Comparison of ENCODE assay signal across 21 cellular contexts in the genomic region with DNA sequence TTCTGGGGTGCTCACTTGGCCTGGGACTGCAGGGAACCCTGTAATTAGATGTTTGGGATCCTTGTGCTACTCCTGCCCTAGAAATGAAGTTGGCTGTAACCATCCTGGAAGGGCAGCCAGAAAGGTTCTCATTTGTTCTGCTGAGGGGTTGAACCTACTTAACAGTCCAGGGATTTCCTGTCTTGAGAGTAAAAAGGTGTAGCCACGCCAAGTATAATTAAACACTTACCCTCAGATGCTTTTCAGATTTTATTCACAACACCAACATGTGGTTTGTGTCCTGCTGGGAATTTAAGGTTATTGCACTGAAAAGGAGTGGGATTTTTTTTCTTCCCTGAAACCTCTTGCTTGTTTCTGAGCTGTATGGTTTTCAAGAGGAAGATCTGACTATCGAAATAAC.
DNase-seq lines count a peak whose midpoint lies in the region; ATAC-seq, FAIRE-seq and TF ChIP-seq lines count a peak whose summit lies in the region.
"Had no signal": no experiment of that assay in that cellular context is flagged by ENCODE, and none has a peak within 500 bp of the region (broad histone marks: within the 10 kb centered on the region; RNA-seq: fewer than 3 reads in every experiment).

No MANE protein-coding gene starts in this region.

- peak overlapping the region; percentile 4 for H3K9ac ChIP-seq in SK-N-MC (ENCODE audit: insufficient read length)

- TF ChIP-seq CTCF in AG10803 (conservative IDR thresholded peaks at IDR 0.05; ENCODE audit: low read length) (no peak), stomach (IDR thresholded peaks at IDR 0.05) (no peak)

- H3K27me3 ChIP-seq in stomach = no peaks in the 10 kb centered on the region
- H3K27me3 ChIP-seq: heart right ventricle, suprapubic skin, vagina had no signal

- H3K36me3 ChIP-seq in SK-N-MC (ENCODE audit: insufficient read depth, low read length) (no peaks in the 10 kb centered on the region), stomach (no peaks in the 10 kb centered on the region)
- H3K36me3 ChIP-seq: heart right ventricle, prostate gland, suprapubic skin, vagina had no signal

- peak; percentile 28 for DNase-seq in AG10803 (ENCODE audit: low read depth)
- peak; percentile 57 for DNase-seq in DMS79 treated with DMSO at 0.1 percent for 48 hours (lab: John Stamatoyannopoulos, UW)
- DNase-seq in SK-N-MC (ENCODE audit: low read depth, low spot score) = no peak
- peak; percentile 57 for DNase-seq in medulla oblongata (ENCODE audit: extremely low spot score)
- no peak for DNase-seq in urothelium cell line (ENCODE audit: low spot score)
- no peak for DNase-seq in stomach
- DNase-seq: activated CD4-positive, alpha-beta memory T cell treated with anti-CD3 and anti-CD28 coated beads, Interleukin-2, amount 10 ng/mL, durations not matched to agents 7 days and 5 days; activated effector memory CD4-positive, alpha-beta T cell treated with anti-CD3 and anti-CD28 coated beads, Interleukin-2, amount 50 U/mL, for 16 hours; activated T-cell treated with anti-CD3 and anti-CD28 coated beads for 4 hours; CD8-positive, alpha-beta T cell; DMS53; heart right ventricle; Karpas-422; NCI-H2081 treated with DMSO at 0.1 percent for 48 hours; NCI-H526 treated with DMSO at 0.1 percent for 48 hours; stimulated activated CD4-positive, alpha-beta T cell treated with anti-CD3 and anti-CD28 coated beads, Interleukin-1b, Interleukin-23, amount 100 ng/mL, for 48 hours had no signal

- no peak for TF ChIP-seq EP300 in stomach (IDR thresholded peaks at IDR 0.05)

- no peak for TF ChIP-seq POLR2A in stomach (IDR thresholded peaks at IDR 0.05)

- 71 to 88% (median 82%) methylated on average over 2 of the region's 2 CpGs for WGBS in stomach, 5 donors

- peak overlapping the region; percentile 37; the same call in 1 of the 2 replicates for H3K27ac ChIP-seq in SK-N-MC
- peak overlapping the region in 1 of 5 donors; percentile 7 for H3K27ac ChIP-seq in stomach
- H3K27ac ChIP-seq: prostate gland, skin epidermis, suprapubic skin, vagina had no signal

- no peak for ATAC-seq in GM18873 (IDR thresholded peaks at IDR 0.05; ENCODE audit: low FRiP score, unreplicated experiment)
- ATAC-seq: CD8-positive, alpha-beta T cell had no signal

- H3K9me3 ChIP-seq in SK-N-MC (ENCODE audit: low read depth, low read length) = no peaks in the 10 kb centered on the region
- H3K9me3 ChIP-seq in stomach = peaks cover 0 to 13% (median 5%) of the 10 kb centered on the region in 4 donors
- H3K9me3 ChIP-seq: prostate gland, vagina had no signal

- FAIRE-seq in urothelium cell line (lab: Jason Lieb, UNC) = no peak

- H3K4me1 ChIP-seq in stomach = peaks cover 0 to 25% (median 17%) of the 10 kb centered on the region in 4 donors

- H3K4me3 ChIP-seq in AG10803 (ENCODE audit: low read length) (no peak overlapping the region), SK-N-MC (peak overlapping the region; percentile 34), stomach (no peak overlapping the region)
- H3K4me3 ChIP-seq: heart right ventricle, prostate gland, skin epidermis, suprapubic skin, vagina had no signal

- intact Hi-C loops in stomach (cut with DNase I; ENCODE audit: low total_unique reads) = no loop called here

Comparison
In these comparisons a context has a peak if more than half of its experiments do, and no peak if none do; other contexts are left out.
1. DNase-seq: peak in AG10803 (single experiment), DMS79 treated with DMSO at 0.1 percent for 48 hours (single experiment) and medulla oblongata (single experiment); none in SK-N-MC (single experiment), urothelium cell line (single experiment) and stomach (single experiment).